ENCODE assay signal across 8 cellular contexts in the genomic region with DNA sequence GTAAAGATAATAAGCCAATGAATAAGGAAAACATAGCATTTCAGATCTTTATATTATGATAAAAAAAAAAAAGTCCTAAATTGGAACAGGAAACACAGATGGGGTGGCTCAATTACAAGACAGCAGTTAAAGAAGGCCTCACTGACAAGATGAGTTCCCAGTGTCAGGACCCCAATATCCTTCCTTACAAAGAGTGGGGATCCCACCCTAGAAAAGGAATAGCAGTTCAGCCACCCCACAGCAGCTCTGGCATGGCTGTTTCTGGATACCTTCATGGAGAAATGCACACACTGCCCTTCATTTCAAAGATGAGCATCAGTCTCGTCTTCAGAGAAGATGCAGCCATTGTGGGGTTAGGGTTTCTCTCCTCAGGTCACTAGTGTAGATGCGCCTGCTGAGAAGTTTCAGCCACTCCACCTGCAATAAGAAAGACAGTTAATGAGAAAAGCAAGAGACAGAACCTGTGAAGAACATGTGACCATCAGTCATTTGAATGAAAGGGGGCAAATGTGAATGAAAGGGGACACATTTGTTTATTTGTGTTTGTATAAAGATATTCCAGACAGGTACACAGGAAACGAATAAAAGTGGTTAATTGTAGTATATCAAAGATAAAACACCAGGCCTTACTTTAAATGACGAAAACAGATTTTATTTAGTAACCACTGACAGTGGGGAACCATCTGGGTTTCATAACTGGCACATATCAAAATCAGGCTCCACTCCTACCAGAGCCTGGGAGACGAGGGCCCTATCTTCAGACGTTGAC.
DNase-seq lines count a peak whose midpoint lies in the region; ATAC-seq and TF ChIP-seq lines count a peak whose summit lies in the region.

No MANE protein-coding gene starts in this region.

- no peaks in the 10 kb centered on the region for H3K9me3 ChIP-seq in right cardiac atrium (ENCODE audit: control insufficient read depth, low read length)
- no peaks in the 10 kb centered on the region for H3K9me3 ChIP-seq in mononuclear cell (ENCODE audit: low read depth, low read length)
- H3K9me3 ChIP-seq in vagina: no peaks in the 10 kb centered on the region

- no peak for TF ChIP-seq CTCF in vagina (IDR thresholded peaks at IDR 0.05)

- intact Hi-C loops in right cardiac atrium (cut with DNase I): no loop called here
- intact Hi-C loops in left cardiac atrium (cut with DNase I): no loop called here
- intact Hi-C loops in activated T-helper 1 cell treated with anti-CD3 and anti-CD28 coated beads, Interleukin-12 subunit alpha, Interleukin-12 subunit beta, Interleukin-2, Interleukin-4 antibody, amounts not matched to agents 30 ng/mL and 10 ng/mL and 1 ng/mL, durations not matched to agents 14 hours and 24 hours and 36 hours (cut with micrococcal nuclease): no loop called here
- intact Hi-C loops in vagina (cut with DNase I): loop anchor here (5.0 kb wide), 1 partner anchor 1019 kb away; a partner anchor contains a TSS

- H3K4me3 ChIP-seq in right cardiac atrium (ENCODE audit: low read length) (peak overlapping the region; percentile 25), mononuclear cell (ENCODE audit: low read length) (peak overlapping the region; percentile 15), vagina (peak overlapping the region in 1 of 2 donors; percentile 6)

- H3K36me3 ChIP-seq in vagina: no peaks in the 10 kb centered on the region

- no peaks in the 10 kb centered on the region for H3K27me3 Mint-ChIP-seq in activated T-helper 1 cell treated with anti-CD3 and anti-CD28 coated beads, Interleukin-12 subunit alpha, Interleukin-12 subunit beta, Interleukin-2, Interleukin-4 antibody, amounts not matched to agents 30 ng/mL and 10 ng/mL and 1 ng/mL, durations not matched to agents 14 hours and 24 hours and 36 hours (ENCODE audit: insufficient read depth)

- H3K36me3 Mint-ChIP-seq in activated T-helper 1 cell treated with anti-CD3 and anti-CD28 coated beads, Interleukin-12 subunit alpha, Interleukin-12 subunit beta, Interleukin-2, Interleukin-4 antibody, amounts not matched to agents 30 ng/mL and 10 ng/mL and 1 ng/mL, durations not matched to agents 14 hours and 24 hours and 36 hours (ENCODE audit: low read depth): peaks cover 5% of the 10 kb centered on the region

- TF ChIP-seq POLR2A in vagina (IDR thresholded peaks at IDR 0.05) (no peak), erythroblast (IDR thresholded peaks at IDR 0.05; ENCODE audit: low read length) (no peak)

- H3K4me1 Mint-ChIP-seq in activated T-helper 1 cell treated with anti-CD3 and anti-CD28 coated beads, Interleukin-12 subunit alpha, Interleukin-12 subunit beta, Interleukin-2, Interleukin-4 antibody, amounts not matched to agents 30 ng/mL and 10 ng/mL and 1 ng/mL, durations not matched to agents 14 hours and 24 hours and 36 hours (ENCODE audit: low read depth): peaks cover 37% of the 10 kb centered on the region

- H3K9me3 Mint-ChIP-seq in activated T-helper 1 cell treated with anti-CD3 and anti-CD28 coated beads, Interleukin-12 subunit alpha, Interleukin-12 subunit beta, Interleukin-2, Interleukin-4 antibody, amounts not matched to agents 30 ng/mL and 10 ng/mL and 1 ng/mL, durations not matched to agents 14 hours and 24 hours and 36 hours: no peaks in the 10 kb centered on the region

- H3K4me3 Mint-ChIP-seq in activated T-helper 1 cell treated with anti-CD3 and anti-CD28 coated beads, Interleukin-12 subunit alpha, Interleukin-12 subunit beta, Interleukin-2, Interleukin-4 antibody, amounts not matched to agents 30 ng/mL and 10 ng/mL and 1 ng/mL, durations not matched to agents 14 hours and 24 hours and 36 hours: peak overlapping the region; percentile 88

- peaks cover 2% of the 10 kb centered on the region for H3K4me1 ChIP-seq in right cardiac atrium (ENCODE audit: control insufficient read depth, insufficient read depth, low read length)
- peaks cover 12% of the 10 kb centered on the region for H3K4me1 ChIP-seq in mononuclear cell (ENCODE audit: insufficient read depth, low read length)
- no peaks in the 10 kb centered on the region for H3K4me1 ChIP-seq in vagina

- WGBS in right cardiac atrium: 92% methylated on average over 6 of the region's 6 CpGs

- peak overlapping the region; percentile 90 for H3K27ac Mint-ChIP-seq in activated T-helper 1 cell treated with anti-CD3 and anti-CD28 coated beads, Interleukin-12 subunit alpha, Interleukin-12 subunit beta, Interleukin-2, Interleukin-4 antibody, amounts not matched to agents 30 ng/mL and 10 ng/mL and 1 ng/mL, durations not matched to agents 14 hours and 24 hours and 36 hours

- DNase-seq in right cardiac atrium (no peak), left cardiac atrium (no peak), vagina (ENCODE audit: extremely low spot score in 2 of 2) (no peak), NCI-H146 treated with DMSO at 0.1 percent for 48 hours (lab: John Stamatoyannopoulos, UW; ENCODE audit: unreplicated experiment) (no peak), DMS53 (lab: John Stamatoyannopoulos, UW) (no peak), erythroblast (lab: John Stamatoyannopoulos, UW) (no peak)
- DNase-seq in activated T-helper 1 cell treated with anti-CD3 and anti-CD28 coated beads, Interleukin-12 subunit alpha, Interleukin-12 subunit beta, Interleukin-2, Interleukin-4 antibody, amounts not matched to agents 30 ng/mL and 10 ng/mL and 1 ng/mL, durations not matched to agents 14 hours and 24 hours and 36 hours (ENCODE audit: low spot score): no peak

- H3K27me3 ChIP-seq in right cardiac atrium (ENCODE audit: control insufficient read depth, insufficient read depth): no peaks in the 10 kb centered on the region
- no peaks in the 10 kb centered on the region for H3K27me3 ChIP-seq in mononuclear cell (ENCODE audit: insufficient read depth, low read length)
- H3K27me3 ChIP-seq in vagina: no peaks in the 10 kb centered on the region

- ATAC-seq in right cardiac atrium: no peak
- no peak for ATAC-seq in left cardiac atrium

- H3K27ac ChIP-seq in right cardiac atrium (ENCODE audit: low read length): no peak overlapping the region
- H3K27ac ChIP-seq in vagina: peak overlapping the region; percentile 23
